In the genomic region with DNA sequence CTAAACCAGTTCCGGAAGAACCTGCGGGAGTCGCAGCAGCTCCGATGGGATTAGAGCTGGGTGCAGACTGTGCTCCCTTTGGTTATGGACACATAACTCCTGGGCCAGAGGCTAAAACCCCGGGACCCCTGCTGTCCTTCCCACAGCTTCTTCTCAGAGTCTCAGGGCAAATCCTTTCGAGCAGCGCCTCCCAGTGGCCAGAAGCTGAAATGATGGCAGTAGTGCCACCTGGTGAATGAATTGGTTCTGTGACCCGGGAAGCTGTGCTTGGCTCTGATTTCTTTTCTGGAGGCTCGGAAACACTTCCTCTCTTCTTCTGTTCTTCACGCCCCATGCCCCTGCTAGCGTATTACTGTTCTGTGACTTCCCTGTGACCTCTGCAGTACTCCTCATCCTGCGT, we compare ENCODE assay signal across 8 cellular contexts. TPM values are rescaled to one million over a fixed set of nuclear protein-coding genes. Genes with fewer than 3 reads are reported as not detected.
DNase-seq lines count a peak whose midpoint lies in the region; ATAC-seq and TF ChIP-seq lines count a peak whose summit lies in the region.
"Not testable (repeated sequence)": the region's sequence is repeated elsewhere in the genome, so short reads cannot be mapped to it uniquely, and the experiment has no call there.

No MANE protein-coding gene starts in this region.

- H3K9me3 Mint-ChIP-seq in CD14-positive monocyte, activated B cell treated with CpG ODN at 0.5 μM for 24 hours, nephron progenitor cell: not testable (repeated sequence)

- ATAC-seq in activated B cell treated with CpG ODN at 0.5 μM for 24 hours (ENCODE audit: low read depth) = not testable (repeated sequence)

- TF ChIP-seq CTCF in CD14-positive monocyte (IDR thresholded peaks at IDR 0.05) (peak; percentile 82), nephron progenitor cell (IDR thresholded peaks at IDR 0.05) (peak; percentile 70)
- TF ChIP-seq CTCF in activated B cell treated with CpG ODN at 0.5 μM for 24 hours (IDR thresholded peaks at IDR 0.05) = not testable (repeated sequence)

- H3K4me3 Mint-ChIP-seq in CD14-positive monocyte, activated B cell treated with CpG ODN at 0.5 μM for 24 hours, nephron progenitor cell: not testable (repeated sequence)

- H3K36me3 Mint-ChIP-seq in CD14-positive monocyte; activated B cell treated with CpG ODN at 0.5 μM for 24 hours (ENCODE audit: low read depth): not testable (repeated sequence)
- H3K36me3 Mint-ChIP-seq in nephron progenitor cell (ENCODE audit: low read depth) = peaks cover 14% of the 10 kb centered on the region

- DNase-seq in CD14-positive monocyte (ENCODE audit: low spot score) (peak; percentile 59), HPDE6-E6E7 (ENCODE audit: extremely low spot score) (peak; percentile 28), NCI-H526 (lab: John Stamatoyannopoulos, UW) (peak; percentile 73 to 89), activated B cell treated with CpG ODN at 0.5 μM for 24 hours (peak; percentile 57), anterior cingulate cortex (lab: John Stamatoyannopoulos, UW) (peak in 47 of 58 donors; percentile 1 to 77 (median 33)), glomerular visceral epithelial cell (ENCODE audit: extremely low spot score) (peak; percentile 57), nephron progenitor cell (peak; percentile 86)
- peak; percentile 51 to 54 for DNase-seq in stimulated activated CD8-positive, alpha-beta memory T cell treated with anti-CD3 and anti-CD28 coated beads, Interleukin-2, amount 100 ng/mL, for 1 hour (ENCODE audit: low read depth in 2 of 2)

- H3K27me3 Mint-ChIP-seq in CD14-positive monocyte (ENCODE audit: low read depth in 3 of 3); activated B cell treated with CpG ODN at 0.5 μM for 24 hours; nephron progenitor cell (ENCODE audit: low read depth, poor library complexity): not testable (repeated sequence)

- CTCF ChIA-PET in activated B cell treated with CpG ODN at 0.5 μM for 24 hours (lab: Charles Lee) = interaction anchor here (0.8 to 1.2 kb wide), 5 partner anchors 29 to 876 kb away, joined by 3 to 8 read pairs (median 4); partner anchors contain the start of gene ZNF195

- intact Hi-C loops in CD14-positive monocyte (cut with micrococcal nuclease) (loop anchor here (10.0 kb wide), 2 partner anchors 54 to 64 kb away; no protein-coding TSS in a partner anchor), activated B cell treated with CpG ODN at 0.5 μM for 24 hours (cut with micrococcal nuclease) (loop anchor here (2.0 to 10.0 kb wide), 3 partner anchors 30 to 876 kb away; partner anchors contain the start of gene ZNF195)

- H3K4me1 Mint-ChIP-seq in CD14-positive monocyte, activated B cell treated with CpG ODN at 0.5 μM for 24 hours: not testable (repeated sequence)
- H3K4me1 Mint-ChIP-seq in nephron progenitor cell = peaks cover 22% of the 10 kb centered on the region

- POLR2A ChIA-PET in activated B cell treated with CpG ODN at 0.5 μM for 24 hours (lab: Charles Lee) = not testable (repeated sequence)

- not testable (repeated sequence) for H3K27ac Mint-ChIP-seq in CD14-positive monocyte, activated B cell treated with CpG ODN at 0.5 μM for 24 hours, nephron progenitor cell

RNA-seq across cellular contexts. Expression of gene ZNF195, which starts 29.8 kb away (rescaled TPM):
- 10 to 100 TPM; 10.7 to 13.5 TPM for polyA plus RNA-seq in CD14-positive monocyte
- total RNA-seq in activated B cell treated with CpG ODN at 0.5 μM for 24 hours = 48.3 and 54.8 TPM in 2 replicates

Comparison
In these comparisons a context has a peak if more than half of its experiments do, and no peak if none do; other contexts are left out.
1. DNase-seq: peak in every context shown above with its lines; median percentile 86 in nephron progenitor cell; 81 in NCI-H526; 59 in CD14-positive monocyte; 57 in activated B cell treated with CpG ODN at 0.5 μM for 24 hours; 57 in glomerular visceral epithelial cell; 52 in stimulated activated CD8-positive, alpha-beta memory T cell treated with anti-CD3 and anti-CD28 coated beads, Interleukin-2, amount 100 ng/mL, for 1 hour; 33 in anterior cingulate cortex; 28 in HPDE6-E6E7.